10 cellular contexts compared by ENCODE assay signal in the genomic region with DNA sequence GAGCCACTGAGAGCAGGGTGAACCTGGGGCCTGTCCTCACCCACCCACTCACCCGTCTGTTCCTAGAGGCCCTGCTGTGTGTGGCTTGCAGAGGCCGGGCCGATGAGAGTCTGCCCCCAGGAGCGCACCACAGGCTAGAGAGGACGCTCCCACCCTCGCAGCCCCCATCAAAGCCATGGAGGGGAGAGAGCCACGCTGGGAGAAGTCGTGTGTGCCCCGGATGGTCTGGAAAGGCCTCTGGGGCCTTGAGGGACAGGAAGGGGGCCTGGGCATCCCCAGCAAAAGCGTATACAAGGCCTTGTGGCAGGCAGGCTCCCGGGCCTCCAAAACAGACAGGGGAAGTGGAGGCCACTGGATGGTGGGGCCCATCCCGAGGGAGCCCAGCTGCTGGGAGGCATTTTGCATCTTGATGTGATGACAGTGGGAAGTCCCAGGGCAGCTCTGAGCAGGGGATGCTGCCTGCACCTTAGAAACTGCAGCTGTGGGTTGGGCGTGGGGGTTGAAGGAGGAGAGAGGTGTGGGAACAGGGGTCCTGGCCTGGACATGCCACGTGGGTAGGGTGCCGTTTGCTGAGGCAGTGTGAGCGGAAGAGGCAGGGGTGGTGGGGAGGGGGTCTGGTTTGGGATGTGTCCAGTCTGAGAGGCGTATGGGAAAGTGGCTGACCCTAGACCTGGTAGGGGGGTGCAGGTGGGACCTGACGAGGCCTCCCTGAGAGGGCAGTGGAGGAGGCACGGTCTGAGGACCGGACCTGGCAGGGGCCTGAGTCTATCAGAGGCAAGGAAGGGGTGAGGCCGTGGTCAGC. TPM values are rescaled to one million over a fixed set of nuclear protein-coding genes. Genes with fewer than 3 reads are reported as not detected.
A peak's percentile ranks its signal among the peaks of the same experiment; 100 is the strongest.
DNase-seq lines count a peak whose midpoint lies in the region; ATAC-seq and TF ChIP-seq lines count a peak whose summit lies in the region.
"Had no signal": no experiment of that assay in that cellular context is flagged by ENCODE, and none has a peak within 500 bp of the region (broad histone marks: within the 10 kb centered on the region; RNA-seq: fewer than 3 reads in every experiment).

No MANE protein-coding gene starts in this region.

- TF ChIP-seq RAD21 in IMR-90 (IDR thresholded peaks at IDR 0.05; ENCODE audit: low read length), result no peak

- ATAC-seq in IMR-90 (ENCODE audit: low read depth) (no peak), GM21447 (IDR thresholded peaks at IDR 0.05; ENCODE audit: unreplicated experiment) (no peak)

- H3K9me1 ChIP-seq in IMR-90 (ENCODE audit: insufficient read depth, low read length), result peaks cover 6% of the 10 kb centered on the region

- H4K91ac ChIP-seq in IMR-90 (ENCODE audit: insufficient read depth, low read depth, low read length), result no peak overlapping the region

- peaks cover 40% of the 10 kb centered on the region for H3K4me1 Mint-ChIP-seq in neural progenitor cell

- H3K27me3 Mint-ChIP-seq in neural progenitor cell (ENCODE audit: insufficient read depth, low read depth), result peaks cover 11% of the 10 kb centered on the region

- in situ Hi-C loops in IMR-90 (cut with MboI; ENCODE audit: low sequenced_read_pairs), result no loop called here

- H3K27me3 ChIP-seq in IMR-90 (ENCODE audit: control insufficient read depth, insufficient read depth, low read length), result peaks cover 7% of the 10 kb centered on the region; the same call in 1 of the 2 replicates
- H3K27me3 ChIP-seq in neural progenitor cell, result no peaks in the 10 kb centered on the region

- H2BK20ac ChIP-seq in IMR-90 (ENCODE audit: low read depth, low read length), result no peak overlapping the region

- no peak overlapping the region for H3K4me3 ChIP-seq in IMR-90 (ENCODE audit: insufficient read depth, low read depth, low read length)
- no peak overlapping the region for H3K4me3 ChIP-seq in neural progenitor cell

- POLR2A ChIA-PET in IMR-90 (lab: Charles Lee; ENCODE audit: unreplicated experiment), result no interaction called here

- H4K8ac ChIP-seq in IMR-90 (ENCODE audit: low read depth in 2 of 2, low read length in 2 of 2), result 0 out of 4 replicates have a peak overlapping the region, but pooled peaks of 1 of the 2 experiments have one; percentile 25

- no peak overlapping the region for H2BK120ac ChIP-seq in IMR-90 (ENCODE audit: low read depth, low read length)

- H2BK5ac ChIP-seq in IMR-90 (ENCODE audit: low read depth, low read length, poor library complexity, severe bottlenecking), result no peak overlapping the region

- no peaks in the 10 kb centered on the region for H3K9me3 ChIP-seq in ES-I3 (ENCODE audit: control insufficient read depth, insufficient read depth, low read length)
- 0 out of 2 replicates have a peak, but pooled peaks cover 2% of the 10 kb centered on the region for H3K9me3 ChIP-seq in IMR-90 (ENCODE audit: control insufficient read depth, insufficient read depth, low read length)
- no peaks in the 10 kb centered on the region for H3K9me3 ChIP-seq in neural progenitor cell (ENCODE audit: low read depth)

- no peak overlapping the region for H3K56ac ChIP-seq in IMR-90 (ENCODE audit: extremely low read depth, insufficient read depth, low read length)

- H4K20me1 ChIP-seq in IMR-90 (ENCODE audit: insufficient read depth, low read length) (no peaks in the 10 kb centered on the region; the same call in none of the 2 replicates), neural progenitor cell (ENCODE audit: low read depth) (no peaks in the 10 kb centered on the region)

- H3K18ac ChIP-seq in IMR-90 (ENCODE audit: low read depth, low read length), result no peak overlapping the region; the same call in 1 of the 2 replicates

- H2AFZ ChIP-seq in IMR-90 (replicated peaks; ENCODE audit: low read length, poor library complexity) (peak overlapping the region; percentile 58), neural progenitor cell (replicated peaks) (no peak overlapping the region)

- H3K27ac ChIP-seq in IMR-90 (ENCODE audit: insufficient read depth, low read length) (no peak overlapping the region), caudate nucleus (ENCODE audit: low read depth, low read length) (peak overlapping the region; percentile 36), neural progenitor cell (peak overlapping the region; percentile 93)

- TF ChIP-seq CTCF in IMR-90 (conservative IDR thresholded peaks at IDR 0.05; ENCODE audit: low read depth, low read length), result no peak
- no peak for TF ChIP-seq CTCF in neural progenitor cell (IDR thresholded peaks at IDR 0.05)

- no peak overlapping the region for H3K23ac ChIP-seq in IMR-90 (ENCODE audit: low read depth, low read length)

- H3K14ac ChIP-seq in IMR-90 (replicated peaks; ENCODE audit: low read depth, low read length), result no peak overlapping the region; the same call in 1 of the 2 replicates

- no peak for DNase-seq in IMR-90
- no peak for DNase-seq in caudate nucleus (lab: John Stamatoyannopoulos, UW)
- DNase-seq in neural progenitor cell (ENCODE audit: low spot score), result no peak
- no peak for DNase-seq in erythroblast (lab: John Stamatoyannopoulos, UW)
- no peak for DNase-seq in HK-2 (ENCODE audit: unreplicated experiment)
- DNase-seq in NCI-H2029 treated with DMSO at 0.1 percent for 48 hours (lab: John Stamatoyannopoulos, UW), result no peak
- DNase-seq: NCI-H748 treated with DMSO at 0.1 percent for 48 hours, T-helper 1 cell had no signal

- H3K79me2 ChIP-seq in neural progenitor cell (ENCODE audit: low read depth), result no peaks in the 10 kb centered on the region

- no peak overlapping the region for H3K4ac ChIP-seq in IMR-90 (ENCODE audit: low read depth, low read length)

- peaks cover 36% of the 10 kb centered on the region for H3F3A ChIP-seq in neural progenitor cell (ENCODE audit: low read depth)

- TF ChIP-seq POLR2A in IMR-90 (IDR thresholded peaks at IDR 0.05; ENCODE audit: low read depth, low read length), result no peak
- TF ChIP-seq POLR2A in erythroblast (IDR thresholded peaks at IDR 0.05; ENCODE audit: low read length), result no peak

- H4K5ac ChIP-seq in IMR-90 (ENCODE audit: low read depth, low read length), result no peak overlapping the region; the same call in 1 of the 2 replicates

- intact Hi-C loops in IMR-90 (cut with micrococcal nuclease), result no loop called here

- H3K36me3 ChIP-seq in ES-I3 (ENCODE audit: insufficient read depth, low read length) (no peaks in the 10 kb centered on the region), IMR-90 (ENCODE audit: control insufficient read depth, insufficient read depth, low read length) (no peaks in the 10 kb centered on the region), neural progenitor cell (no peaks in the 10 kb centered on the region)

- no peak overlapping the region for H3K4me2 ChIP-seq in IMR-90 (ENCODE audit: low read depth, low read length)
- peak overlapping the region; percentile 82 for H3K4me2 ChIP-seq in neural progenitor cell

- CTCF ChIA-PET in IMR-90 (lab: Yijun Ruan, JAX), result no interaction called here

- peak overlapping the region; percentile 94 for H3K27ac Mint-ChIP-seq in neural progenitor cell

- peak overlapping the region; percentile 67 for H3K4me3 Mint-ChIP-seq in neural progenitor cell

- peak overlapping the region; percentile 82 for H2AK9ac ChIP-seq in IMR-90 (replicated peaks; ENCODE audit: low read depth, low read length, poor library complexity)

- no peak overlapping the region for H2BK15ac ChIP-seq in IMR-90 (ENCODE audit: low read depth, low read length)

- 69% methylated on average over 9 of the region's 21 CpGs; no CpG with 5 or more reads in 1 of the 2 experiments for WGBS in IMR-90 (ENCODE audit: extremely low coverage in 2 of 2, insufficient read length in 1 of 2), 2 experiments

- dilution Hi-C loops in IMR-90 (cut with HindIII; ENCODE audit: low sequenced_read_pairs, unreplicated experiment), result no loop called here

- H3K4me1 ChIP-seq in ES-I3 (ENCODE audit: insufficient read depth, low read length), result peaks cover 30% of the 10 kb centered on the region
- H3K4me1 ChIP-seq in IMR-90 (ENCODE audit: control insufficient read depth, insufficient read depth, low read length), result peaks cover 6% of the 10 kb centered on the region; the same call in 1 of the 2 replicates
- peaks cover 45% of the 10 kb centered on the region for H3K4me1 ChIP-seq in neural progenitor cell

- H2AK5ac ChIP-seq in IMR-90 (ENCODE audit: low read depth, low read length), result peak overlapping the region; percentile 67

- H3K79me1 ChIP-seq in IMR-90 (ENCODE audit: low read depth in 1 of 2, low read length in 2 of 2), result no peaks in the 10 kb centered on the region

- no TSS peak for BruUV-seq in IMR-90 (replicated peaks; lab: Mats Ljungman, UMichigan)

- H3K9ac ChIP-seq in ES-I3 (ENCODE audit: low read depth, low read length), result peak overlapping the region; percentile 38; the same call in 1 of the 2 replicates
- H3K9ac ChIP-seq in IMR-90 (ENCODE audit: low read depth, low read length), result no peak overlapping the region
- no peak overlapping the region for H3K9ac ChIP-seq in neural progenitor cell

- peaks cover 15% of the 10 kb centered on the region for H3K9me3 Mint-ChIP-seq in neural progenitor cell

- H3K36me3 Mint-ChIP-seq in neural progenitor cell, result no peaks in the 10 kb centered on the region

TF ChIP-seq in IMR-90, 13 proteins besides CTCF, POLR2A, EP300 and RAD21:
- TF ChIP-seq NFE2L2 (IDR thresholded peaks at IDR 0.05; ENCODE audit: low read depth, low read length) (no peak), CHD1 (IDR thresholded peaks at IDR 0.05; ENCODE audit: low read depth, low read length) (no peak), MXI1 (IDR thresholded peaks at IDR 0.05; ENCODE audit: borderline replicate concordance, low read depth, low read length) (no peak), FOS (IDR thresholded peaks at IDR 0.05; ENCODE audit: low read depth, low read length) (no peak), SMC3 (IDR thresholded peaks at IDR 0.05; ENCODE audit: low read depth, low read length) (no peak), RCOR1 (IDR thresholded peaks at IDR 0.05; ENCODE audit: insufficient replicate concordance, low read length) (no peak), MAZ (IDR thresholded peaks at IDR 0.05; ENCODE audit: borderline replicate concordance, low read depth, low read length) (no peak), CEBPB (IDR thresholded peaks at IDR 0.05; ENCODE audit: low read depth, low read length) (no peak), BHLHE40 (IDR thresholded peaks at IDR 0.05; ENCODE audit: low read depth, low read length) (no peak)

RNA-seq across cellular contexts. Expression of gene NOTCH1, which starts 43.0 kb away (rescaled TPM):
- total RNA-seq in IMR-90 (2012; rRNA removed), result 1.8 and 2.5 TPM in 2 replicates
- polyA plus RNA-seq in IMR-90 (2012; rRNA removed), result 6.0 and 6.9 TPM in 2 replicates
- 4.0 and 8.0 TPM in 2 replicates for polyA plus RNA-seq in IMR-90 (2012; cell fraction: cytosol; rRNA removed)
- polyA plus RNA-seq in IMR-90 (2012; cell fraction: nucleus; rRNA removed; ENCODE audit: low replicate concordance), result 19.2 and 42.7 TPM in 2 replicates
- total RNA-seq in neural progenitor cell (ENCODE audit: low replicate concordance), result 11.7 and 32.4 TPM in 2 replicates
